1 cellular context compared by ENCODE assay signal in genomic region chr19:18587561-18587960, GRCh38.
TF ChIP-seq lines count a peak whose summit lies in the region.

No MANE protein-coding gene starts in this region.

TF ChIP-seq in H1, 55 proteins besides CTCF, POLR2A, EP300 and RAD21:
- no peak for TF ChIP-seq CHD1 (IDR thresholded peaks at IDR 0.05; ENCODE audit: low read depth, low read length)
- no peak for TF ChIP-seq ATF2 (IDR thresholded peaks at IDR 0.05; ENCODE audit: low read length)
- no peak for TF ChIP-seq TAF1 (IDR thresholded peaks at IDR 0.05; ENCODE audit: low read depth, low read length)
- no peak for TF ChIP-seq ZNF274 (IDR thresholded peaks at IDR 0.05; ENCODE audit: borderline replicate concordance, extremely low read depth, low read length)
- no peak for TF ChIP-seq RFX5 (IDR thresholded peaks at IDR 0.05; ENCODE audit: borderline replicate concordance, low read depth, low read length)
- TF ChIP-seq SP1 (IDR thresholded peaks at IDR 0.05; ENCODE audit: low read depth, low read length) = no peak
- no peak for TF ChIP-seq JUN (IDR thresholded peaks at IDR 0.05; ENCODE audit: low read depth, low read length)
- TF ChIP-seq KDM4A (IDR thresholded peaks at IDR 0.05; ENCODE audit: low read depth, low read length, severe bottlenecking) = no peak
- no peak for TF ChIP-seq CEBPB (IDR thresholded peaks at IDR 0.05; ENCODE audit: low read depth, low read length)
- no peak for TF ChIP-seq RNF2 (IDR thresholded peaks at IDR 0.05; ENCODE audit: borderline replicate concordance, low read depth, low read length, missing control alignments, poor library complexity, severe bottlenecking)
- no peak for TF ChIP-seq TEAD4 (IDR thresholded peaks at IDR 0.05; ENCODE audit: low read depth, low read length)
- TF ChIP-seq TAF7 (optimal IDR thresholded peaks at IDR 0.05; ENCODE audit: borderline replicate concordance, low read depth, low read length) = no peak
- TF ChIP-seq RBBP5 (IDR thresholded peaks at IDR 0.05; ENCODE audit: borderline replicate concordance, low read depth, low read length) = no peak
- no peak for TF ChIP-seq HDAC2 (IDR thresholded peaks at IDR 0.05; ENCODE audit: borderline replicate concordance in 1 of 2, low read depth in 2 of 2, low read length in 2 of 2)
- no peak for TF ChIP-seq CBX8 (IDR thresholded peaks at IDR 0.05; ENCODE audit: borderline replicate concordance, low read depth, low read length)
